7 cellular contexts compared by ENCODE assay signal in genomic region chr2:57504787-57505186, GRCh38.
"Had no signal": no experiment of that assay in that cellular context is flagged by ENCODE, and none has a peak within 500 bp of the region (broad histone marks: within the 10 kb centered on the region; RNA-seq: fewer than 3 reads in every experiment).

No MANE protein-coding gene starts in this region.

- DNase-seq: IMR-90, KBM-7, KG1 had no signal

- H3K4me2 ChIP-seq: KMS-11 had no signal

- H3K27ac ChIP-seq: HL-60, KMS-11 had no signal

- FAIRE-seq: HTR-8/SVneo, K562 had no signal

- H3K4me3 ChIP-seq: K562 had no signal

- H3K9ac ChIP-seq: KMS-11 had no signal

- ATAC-seq: K562 had no signal
